13 cellular contexts compared by ENCODE assay signal in the genomic region with DNA sequence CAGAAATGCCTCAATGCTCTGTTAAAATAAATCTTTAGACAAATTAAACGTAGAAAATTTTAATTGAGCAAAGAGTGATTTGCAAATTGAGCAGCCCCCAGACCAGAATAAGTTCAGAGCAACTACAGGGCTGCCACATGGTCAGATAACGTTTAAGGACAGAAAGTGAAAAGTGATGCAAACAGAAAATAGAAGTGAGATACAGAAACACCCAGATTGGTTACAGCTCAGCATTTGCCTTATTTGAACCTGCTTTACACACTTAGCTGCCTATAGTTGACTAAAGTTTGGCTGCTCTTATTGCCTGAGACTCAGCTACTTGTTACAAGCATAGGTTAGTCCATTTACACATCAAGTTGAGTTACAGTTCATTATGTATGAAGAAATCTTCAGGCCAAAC.
DNase-seq lines count a peak whose midpoint lies in the region; ATAC-seq and FAIRE-seq lines count a peak whose summit lies in the region.
"Had no signal": no experiment of that assay in that cellular context is flagged by ENCODE, and none has a peak within 500 bp of the region (broad histone marks: within the 10 kb centered on the region; RNA-seq: fewer than 3 reads in every experiment).

No MANE protein-coding gene starts in this region.

- peak; percentile 96 for ATAC-seq in GM18867 (IDR thresholded peaks at IDR 0.05; ENCODE audit: unreplicated experiment)
- ATAC-seq in GM21619 (IDR thresholded peaks at IDR 0.05; ENCODE audit: unreplicated experiment) = peak; percentile 86
- ATAC-seq in HG03095 (IDR thresholded peaks at IDR 0.05; ENCODE audit: unreplicated experiment) = peak; percentile 93
- no peak for ATAC-seq in GM18511 (IDR thresholded peaks at IDR 0.05; ENCODE audit: unreplicated experiment)
- ATAC-seq: activated CD8-positive, alpha-beta T cell treated with anti-CD3 and anti-CD28 coated beads for 36 hours; stimulated activated naive CD8-positive, alpha-beta T cell treated with anti-CD3 and anti-CD28 coated beads, Interleukin-15, amount 100 ng/mL, for 72 hours had no signal

- FAIRE-seq in HTR-8/SVneo (lab: Jason Lieb, UNC) = no peak
- FAIRE-seq: TTC549 had no signal

- DNase-seq in OCI-M1 (lab: John Stamatoyannopoulos, UW) = peak; percentile 76
- DNase-seq in DMS153 treated with DMSO at 0.1 percent for 48 hours (lab: John Stamatoyannopoulos, UW; ENCODE audit: unreplicated experiment) = no peak
- DNase-seq in HTR-8/SVneo (ENCODE audit: insufficient read length, low spot score) = no peak
- DNase-seq: activated CD8-positive, alpha-beta T cell treated with anti-CD3 and anti-CD28 coated beads for 36 hours; activated gamma-delta T cell treated with Interleukin-2 at 50 U/mL for 16 hours; brain microvascular endothelial cell; H7; stimulated activated naive CD8-positive, alpha-beta T cell treated with anti-CD3 and anti-CD28 coated beads, Interleukin-15, amount 100 ng/mL, for 72 hours had no signal
